8 cellular contexts compared by ENCODE assay signal in the genomic region with DNA sequence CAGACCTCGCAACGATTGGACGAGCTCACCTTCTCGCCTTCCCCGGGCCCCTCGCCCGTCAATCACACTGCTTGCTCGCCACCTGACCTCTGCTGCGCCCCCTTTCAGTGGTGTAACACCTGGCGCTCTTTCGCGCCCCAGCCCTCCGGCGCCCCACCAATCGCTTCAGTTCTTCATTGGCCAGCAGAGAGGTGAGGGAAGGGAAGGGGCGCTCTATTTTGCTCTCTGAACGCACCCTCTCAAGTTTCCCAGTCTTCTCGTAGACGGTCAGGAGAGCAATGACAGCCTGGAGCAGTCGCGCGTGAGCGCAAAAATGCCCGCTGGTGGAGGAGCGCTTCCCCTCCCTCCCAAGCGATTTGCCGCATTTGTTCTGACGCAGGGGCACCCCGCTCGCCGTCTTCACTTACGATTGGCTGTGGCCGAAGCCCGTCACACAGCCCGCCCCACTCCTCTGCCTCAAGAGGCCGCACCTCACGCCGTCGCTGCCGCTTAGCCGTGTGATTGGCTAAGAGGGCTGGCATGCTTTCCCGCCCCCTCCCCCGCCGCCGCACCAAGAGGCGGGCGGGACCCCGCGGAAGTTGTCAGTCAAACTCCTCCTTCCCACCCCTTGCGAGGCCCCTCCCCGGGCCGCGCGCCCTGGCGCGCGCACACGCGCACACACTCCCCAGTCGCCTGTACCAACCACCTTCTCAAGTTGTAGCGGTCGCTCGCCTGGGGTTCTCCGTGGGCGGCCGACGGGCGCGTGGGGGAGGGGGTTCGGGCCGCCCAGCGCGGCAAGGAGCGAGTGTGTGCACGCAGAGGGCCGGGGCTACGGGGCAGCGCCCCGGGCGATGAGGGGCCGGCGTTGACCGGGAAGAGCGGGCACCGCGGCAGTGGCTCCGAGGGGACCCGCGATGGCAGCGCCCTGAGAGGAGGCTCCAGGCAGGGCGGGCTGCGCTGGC. TPM values are rescaled to one million over a fixed set of nuclear protein-coding genes. Genes with fewer than 3 reads are reported as not detected.
A peak's percentile ranks its signal among the peaks of the same experiment; 100 is the strongest.
DNase-seq lines count a peak whose midpoint lies in the region; ATAC-seq, FAIRE-seq and TF ChIP-seq lines count a peak whose summit lies in the region.

A gene (plus strand): TSS at position 667 of the 941 bp plus-strand sequence. CDS start 701 bp downstream, outside the sequence.

- BruUV-seq in mammary epithelial cell (replicated peaks; lab: Mats Ljungman, UMichigan), result no TSS peak

- H3K79me2 ChIP-seq in ACC112 (ENCODE audit: control insufficient read depth, insufficient read depth, low read length, unreplicated experiment) (peaks cover 36% of the 10 kb centered on the region), mammary epithelial cell (ENCODE audit: insufficient read depth, low read length) (peaks cover 37% of the 10 kb centered on the region)

- peak; percentile 89 for ATAC-seq in GM18867 (IDR thresholded peaks at IDR 0.05; ENCODE audit: unreplicated experiment)
- ATAC-seq in HG03108 (IDR thresholded peaks at IDR 0.05; ENCODE audit: unreplicated experiment), result peak; percentile 92

- intact Hi-C loops in mammary epithelial cell (cut with micrococcal nuclease), result loop anchor here (1.0 to 5.0 kb wide), 4 partner anchors 24 to 1028 kb away; a partner anchor contains a TSS

- H3K4me1 ChIP-seq in ACC112 (ENCODE audit: control insufficient read depth, insufficient read depth, low read length, unreplicated experiment), result peaks cover 10% of the 10 kb centered on the region
- peaks cover 22% of the 10 kb centered on the region for H3K4me1 ChIP-seq in mammary epithelial cell (ENCODE audit: insufficient read depth, low read length)
- H3K4me1 ChIP-seq in iPS-20b (ENCODE audit: insufficient read depth, low read length), result peaks cover 7% of the 10 kb centered on the region; the same call in 1 of the 2 replicates
- peaks cover 7 to 12% of the 10 kb centered on the region in 2 donors for H3K4me1 ChIP-seq in small intestine (ENCODE audit: control insufficient read depth in 2 of 2, insufficient read depth in 1 of 2, low read depth in 1 of 2, low read length in 1 of 2)

- H3K9me3 ChIP-seq in mammary epithelial cell (replicated peaks; ENCODE audit: insufficient read depth, low read length) (no peaks in the 10 kb centered on the region), iPS-20b (ENCODE audit: insufficient read depth, low read depth, low read length) (no peaks in the 10 kb centered on the region), small intestine (ENCODE audit: control insufficient read depth, low read depth) (no peaks in the 10 kb centered on the region)

- WGBS in mammary epithelial cell (ENCODE audit: low coverage, missing lambda C conversion rate), result 5% methylated on average over 33 of the region's 92 CpGs
- WGBS in small intestine, 3 donors, result 0 to 1% (median 1%) methylated on average over 40 to 92 of the region's 92 CpGs

- H3K9ac ChIP-seq in mammary epithelial cell (ENCODE audit: insufficient read depth, low read length), result peak within 1 kb of the TSS; percentile 89
- H3K9ac ChIP-seq in iPS-20b (ENCODE audit: low read depth, low read length), result peak within 1 kb of the TSS; percentile 85; the same call in 1 of the 2 replicates

- dilution Hi-C loops in mammary epithelial cell (cut with HindIII; ENCODE audit: low sequenced_read_pairs), result no loop called here

- no peak for FAIRE-seq in small intestine (lab: Jason Lieb, UNC)

- H3K27ac ChIP-seq in ACC112 (ENCODE audit: low read depth, low read length), result peak within 1 kb of the TSS; percentile 58
- H3K27ac ChIP-seq in VCaP, result peak within 1 kb of the TSS; percentile 90
- peak within 1 kb of the TSS; percentile 92 for H3K27ac ChIP-seq in mammary epithelial cell (ENCODE audit: insufficient read depth, low read depth, low read length)
- peak within 1 kb of the TSS; percentile 25 for H3K27ac ChIP-seq in iPS-20b (ENCODE audit: low read length)
- H3K27ac ChIP-seq in small intestine (ENCODE audit: low read depth in 1 of 2, low read length in 1 of 2), result peak within 1 kb of the TSS; percentile 99 to 100

- DNase-seq in NCI-H2196 (lab: John Stamatoyannopoulos, UW; ENCODE audit: unreplicated experiment), result peak; percentile 97
- peak; percentile 99 for DNase-seq in mammary epithelial cell
- DNase-seq in small intestine, result peak; percentile 99

- no peaks in the 10 kb centered on the region for H4K20me1 ChIP-seq in mammary epithelial cell (ENCODE audit: insufficient read depth, low read length)

- H3K36me3 ChIP-seq in ACC112 (ENCODE audit: insufficient read depth, low read length) (no peaks in the 10 kb centered on the region), mammary epithelial cell (ENCODE audit: insufficient read depth, low read length) (no peaks in the 10 kb centered on the region), iPS-20b (ENCODE audit: insufficient read depth, low read depth, low read length) (no peaks in the 10 kb centered on the region), small intestine (ENCODE audit: control insufficient read depth in 2 of 2, insufficient read depth in 2 of 2, low read length in 2 of 2) (no peaks in the 10 kb centered on the region)

- CTCF ChIA-PET in mammary epithelial cell (lab: Charles Lee; ENCODE audit: low non-redundant PET), result interaction anchor here (1.4 kb wide), 1 partner anchor 214 kb away, joined by 6 read pairs; no protein-coding TSS in a partner anchor

- H3K27me3 ChIP-seq in ACC112 (ENCODE audit: insufficient read depth, low read length) (no peaks in the 10 kb centered on the region), mammary epithelial cell (ENCODE audit: insufficient read depth, low read length) (no peaks in the 10 kb centered on the region), iPS-20b (ENCODE audit: insufficient read depth, low read length) (no peaks in the 10 kb centered on the region), small intestine (ENCODE audit: control insufficient read depth in 2 of 2, insufficient read depth in 2 of 2, low read length in 2 of 2) (no peaks in the 10 kb centered on the region)

- TF ChIP-seq CTCF in VCaP (conservative IDR thresholded peaks at IDR 0.05) (peak; percentile 29; the same call in 1 of the 2 replicates), mammary epithelial cell (conservative IDR thresholded peaks at IDR 0.05 in 1 of 2, IDR thresholded peaks at IDR 0.05 in 1 of 2; ENCODE audit: extremely low read depth in 1 of 2, insufficient read depth in 1 of 2, low read depth in 1 of 2, low read length in 2 of 2) (peak in 1 of 2 donors; percentile 28)

- in situ Hi-C loops in mammary epithelial cell (cut with MboI; ENCODE audit: low sequenced_read_pairs in 2 of 2), result no loop called here

- peak within 1 kb of the TSS; percentile 96 for H3K4me3 ChIP-seq in ACC112 (ENCODE audit: low read depth, low read length)
- H3K4me3 ChIP-seq in mammary epithelial cell (replicated peaks in 1 of 3; ENCODE audit: insufficient read depth in 1 of 3, low read depth in 2 of 3, low read length in 3 of 3), result peak within 1 kb of the TSS; percentile 63 to 95 (median 92)
- H3K4me3 ChIP-seq in iPS-20b (ENCODE audit: low read length), result peak within 1 kb of the TSS; percentile 87
- peak within 1 kb of the TSS; percentile 88 to 97 for H3K4me3 ChIP-seq in small intestine (ENCODE audit: low read depth in 1 of 2, low read length in 2 of 2)

- H2AFZ ChIP-seq in ACC112 (ENCODE audit: low read length, unreplicated experiment) (peak within 1 kb of the TSS; percentile 99), mammary epithelial cell (ENCODE audit: low read depth, low read length) (peak within 1 kb of the TSS; percentile 96)

- peak within 1 kb of the TSS; percentile 93 for H3K4me2 ChIP-seq in mammary epithelial cell (ENCODE audit: insufficient read depth, low read depth, low read length)

RNA-seq across cellular contexts. Expression of the gene that starts here (rescaled TPM):
- total RNA-seq in mammary epithelial cell, result 10 to 100 TPM; 17.3 to 19.0 TPM
- polyA plus RNA-seq in mammary epithelial cell (10.4 TPM), small intestine (10 to 100 TPM; 33.0 to 41.2 (median 40.1) TPM)
- 7.4 TPM for polyA minus RNA-seq in mammary epithelial cell

Comparison
In these comparisons a context has a peak if more than half of its experiments do, and no peak if none do; other contexts are left out.
1. Peak in every context shown above with its lines: DNase-seq, ATAC-seq, H3K4me3 ChIP-seq and H3K27ac ChIP-seq.
2. H3K27ac ChIP-seq: peak in every context shown above with its lines; median percentile 100 in small intestine; 92 in mammary epithelial cell; 90 in VCaP; 58 in ACC112; 25 in iPS-20b.